In the genomic region with DNA sequence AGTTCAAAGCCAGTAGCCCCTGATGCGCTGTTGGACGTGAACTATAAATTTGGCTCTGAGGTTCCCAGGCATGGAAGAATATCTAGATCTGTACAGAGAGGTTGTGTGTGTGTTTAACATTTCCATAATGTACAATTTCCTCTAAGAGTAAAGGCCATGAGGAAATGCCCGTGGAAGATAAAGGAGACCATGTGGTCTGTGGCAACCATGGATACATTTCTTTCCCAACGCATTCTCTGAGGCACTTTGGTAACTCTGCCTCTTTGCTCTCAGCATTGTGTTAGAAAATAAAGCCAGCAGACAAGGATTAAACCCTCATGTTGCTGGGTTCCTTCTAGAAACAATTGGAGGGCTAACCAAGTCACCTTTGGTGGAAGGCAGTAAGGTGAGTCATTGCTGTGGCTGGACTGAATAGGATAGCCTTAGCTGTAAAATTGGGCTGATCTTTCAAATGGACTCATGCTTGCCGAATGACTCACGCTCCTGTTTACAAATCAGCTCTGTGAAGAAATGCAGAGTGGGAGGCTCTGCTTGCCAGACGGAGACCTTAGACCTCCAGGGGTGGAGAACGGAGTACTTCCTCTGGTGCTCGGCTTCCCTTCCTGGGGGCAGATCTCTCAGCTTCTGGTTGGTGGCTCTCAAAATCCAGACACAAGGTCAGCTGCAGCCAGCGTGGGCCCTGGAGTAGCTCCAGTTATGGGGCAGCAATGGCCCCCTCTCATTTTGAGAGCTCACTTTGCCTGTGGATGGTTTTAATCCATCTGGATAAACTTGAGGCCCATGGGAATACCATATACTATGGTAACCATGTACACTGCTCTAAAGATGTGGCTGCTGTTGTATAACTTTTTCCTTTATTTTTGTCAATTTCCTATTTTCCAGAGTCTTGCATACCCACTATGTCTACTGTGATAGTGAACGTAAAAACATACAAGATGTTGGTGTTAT, we compare ENCODE assay signal across 8 cellular contexts.
DNase-seq lines count a peak whose midpoint lies in the region; ATAC-seq and TF ChIP-seq lines count a peak whose summit lies in the region.

No MANE protein-coding gene starts in this region.

- H3K36me3 ChIP-seq in RWPE2 (ENCODE audit: low read depth), result no peaks in the 10 kb centered on the region
- H3K36me3 ChIP-seq in trophoblast cell (ENCODE audit: control insufficient read depth in 1 of 2, insufficient read depth in 2 of 2, low read length in 2 of 2), result peaks cover 9 to 13% of the 10 kb centered on the region in 2 experiments
- no peaks in the 10 kb centered on the region for H3K36me3 ChIP-seq in Karpas-422 (ENCODE audit: insufficient read depth, low read length)

- ATAC-seq in RWPE2 (ENCODE audit: low read depth), result peak; percentile 98

- peak overlapping the region; percentile 95 for H3K27ac ChIP-seq in RWPE2 (ENCODE audit: poor library complexity, severe bottlenecking)
- H3K27ac ChIP-seq in trophoblast cell (ENCODE audit: low read depth, low read length), result peak overlapping the region; percentile 97
- no peak overlapping the region for H3K27ac ChIP-seq in Karpas-422 (ENCODE audit: low read length)

- DNase-seq in EL (peak; percentile 99), RWPE2 (ENCODE audit: low spot score) (peak; percentile 85), fibroblast of mammary gland (ENCODE audit: low read depth) (peak; percentile 100), trophoblast cell (peak; percentile 94 to 96), Karpas-422 (no peak), NCI-H2029 treated with DMSO at 0.1 percent for 48 hours (lab: John Stamatoyannopoulos, UW) (no peak), germinal center (ENCODE audit: low spot score) (no peak)
- no peak for DNase-seq in activated CD4-positive, alpha-beta T cell treated with anti-CD3 and anti-CD28 coated beads for 48 hours

- H3K79me2 ChIP-seq in trophoblast cell (ENCODE audit: control insufficient read depth, insufficient read depth, low read length, poor library complexity) (peaks cover 9% of the 10 kb centered on the region), Karpas-422 (ENCODE audit: low read length) (no peaks in the 10 kb centered on the region)

- H3K9me2 ChIP-seq in Karpas-422 (replicated peaks; ENCODE audit: insufficient read depth, low read length), result no peaks in the 10 kb centered on the region

- no peak overlapping the region for H4K12ac ChIP-seq in trophoblast cell (ENCODE audit: low read depth, low read length)

- H4K8ac ChIP-seq in trophoblast cell (ENCODE audit: low read depth, low read length), result no peak overlapping the region

- no peaks in the 10 kb centered on the region for H3K9me3 ChIP-seq in RWPE2 (ENCODE audit: severe bottlenecking)
- no peaks in the 10 kb centered on the region for H3K9me3 ChIP-seq in trophoblast cell (ENCODE audit: insufficient read depth, low read depth, low read length)
- H3K9me3 ChIP-seq in Karpas-422 (ENCODE audit: low read length), result no peaks in the 10 kb centered on the region

- H2BK120ac ChIP-seq in trophoblast cell (ENCODE audit: insufficient read depth, low read length, poor library complexity), result no peak overlapping the region

- H3K4ac ChIP-seq in trophoblast cell (ENCODE audit: low read depth, low read length), result peak overlapping the region; percentile 40

- H4K91ac ChIP-seq in trophoblast cell (ENCODE audit: low read depth, low read length), result peak overlapping the region; percentile 55

- H2BK12ac ChIP-seq in trophoblast cell (ENCODE audit: low read length), result peak overlapping the region; percentile 51

- peak overlapping the region; percentile 71 for H3K14ac ChIP-seq in trophoblast cell (ENCODE audit: low read length)

- peaks cover 20% of the 10 kb centered on the region for H3K4me1 ChIP-seq in RWPE2 (ENCODE audit: insufficient read depth, poor library complexity, severe bottlenecking)
- H3K4me1 ChIP-seq in trophoblast cell (ENCODE audit: control insufficient read depth in 1 of 2, insufficient read depth in 2 of 2, low read length in 2 of 2), result peaks cover 14 to 20% of the 10 kb centered on the region in 2 experiments
- no peaks in the 10 kb centered on the region for H3K4me1 ChIP-seq in Karpas-422 (ENCODE audit: low read length)

- peaks cover 20% of the 10 kb centered on the region for H3K79me1 ChIP-seq in trophoblast cell (ENCODE audit: low read length)

- no peak overlapping the region for H2AK5ac ChIP-seq in trophoblast cell (ENCODE audit: low read length)

- no peak overlapping the region for H3K23ac ChIP-seq in trophoblast cell (ENCODE audit: low read length)

- TF ChIP-seq CTCF in RWPE2 (IDR thresholded peaks at IDR 0.05; ENCODE audit: poor library complexity, severe bottlenecking), result no peak
- TF ChIP-seq CTCF in fibroblast of mammary gland (conservative IDR thresholded peaks at IDR 0.05; ENCODE audit: control insufficient read depth, insufficient read depth, low read depth, low read length), result no peak

- peak overlapping the region; percentile 72 for H2BK5ac ChIP-seq in trophoblast cell (ENCODE audit: low read depth, low read length, poor library complexity)

- no peak overlapping the region for H3K9ac ChIP-seq in trophoblast cell (ENCODE audit: low read length)
- no peak overlapping the region for H3K9ac ChIP-seq in Karpas-422 (ENCODE audit: low read length)

- H2AFZ ChIP-seq in trophoblast cell (ENCODE audit: insufficient read depth, low read length, poor library complexity), result no peak overlapping the region
- H2AFZ ChIP-seq in Karpas-422 (ENCODE audit: low read length), result no peak overlapping the region

- no peaks in the 10 kb centered on the region for H3K27me3 ChIP-seq in RWPE2 (ENCODE audit: insufficient read depth, poor library complexity, severe bottlenecking)
- no peaks in the 10 kb centered on the region for H3K27me3 ChIP-seq in trophoblast cell (ENCODE audit: insufficient read depth, low read length)
- H3K27me3 ChIP-seq in Karpas-422 (ENCODE audit: low read length), result no peaks in the 10 kb centered on the region

- peak overlapping the region; percentile 39 for H3K4me2 ChIP-seq in trophoblast cell (ENCODE audit: low read length)
- H3K4me2 ChIP-seq in Karpas-422 (ENCODE audit: low read depth, low read length, poor library complexity, severe bottlenecking), result no peak overlapping the region

- no peaks in the 10 kb centered on the region for H4K20me1 ChIP-seq in Karpas-422 (ENCODE audit: insufficient read depth, low read depth, low read length)

- H3K4me3 ChIP-seq in RWPE2 (ENCODE audit: severe bottlenecking) (no peak overlapping the region), fibroblast of mammary gland (ENCODE audit: control insufficient read depth, low read depth, low read length) (no peak overlapping the region), trophoblast cell (ENCODE audit: low read depth, low read length) (no peak overlapping the region), Karpas-422 (ENCODE audit: low read length) (no peak overlapping the region)

- no CpG with 5 or more reads among the region's 11 CpGs for WGBS in trophoblast cell (ENCODE audit: extremely low coverage, insufficient coverage, insufficient read length)

- H3K18ac ChIP-seq in trophoblast cell (ENCODE audit: low read length), result no peak overlapping the region

Comparison
In these comparisons a context has a peak if more than half of its experiments do, and no peak if none do; other contexts are left out.
1. DNase-seq: peak in EL (single experiment), RWPE2 (single experiment), fibroblast of mammary gland (single experiment) and trophoblast cell (2 of 2); none in Karpas-422 (single experiment), activated CD4-positive, alpha-beta T cell treated with anti-CD3 and anti-CD28 coated beads for 48 hours (single experiment), NCI-H2029 treated with DMSO at 0.1 percent for 48 hours (single experiment) and germinal center (single experiment).